Comparison of ENCODE assay signal across 18 cellular contexts in genomic region chr12:93448796-93449195, GRCh38. TPM values are rescaled to one million over a fixed set of nuclear protein-coding genes. Genes with fewer than 3 reads are reported as not detected.
DNase-seq lines count a peak whose midpoint lies in the region; ATAC-seq, FAIRE-seq and TF ChIP-seq lines count a peak whose summit lies in the region.
"Had no signal": no experiment of that assay in that cellular context is flagged by ENCODE, and none has a peak within 500 bp of the region (broad histone marks: within the 10 kb centered on the region; RNA-seq: fewer than 3 reads in every experiment).

No MANE protein-coding gene starts in this region.

- H3K4me3 ChIP-seq in K562, result no peak overlapping the region
- H3K4me3 ChIP-seq: coronary artery, spleen had no signal

- no peak for TF ChIP-seq EP300 in K562 (IDR thresholded peaks at IDR 0.05; ENCODE audit: low read length)

- DNase-seq in activated naive CD4-positive, alpha-beta T cell treated with anti-CD3 and anti-CD28 coated beads, Interleukin-2, amount 50 U/mL, for 16 hours, result no peak
- DNase-seq in K562 (ENCODE audit: extremely low read depth in 1 of 4, low spot score in 3 of 4), result no peak
- no peak for DNase-seq in GOT3 (lab: John Stamatoyannopoulos, UW)
- DNase-seq in NCI-H2227 treated with DMSO at 0.1 percent for 48 hours (lab: John Stamatoyannopoulos, UW), result no peak
- DNase-seq: amniotic stem cell, DMS 273 treated with DMSO at 0.1 percent for 48 hours, erythroblast, glutamatergic neuron, NCI-H1092, NCI-H526 treated with DMSO at 0.1 percent for 48 hours, posterior cingulate gyrus, spleen had no signal

- CTCF ChIA-PET in K562 (lab: Yijun Ruan, JAX; ENCODE audit: low intra/inter-chr PET ratio), result no interaction called here

- no peaks in the 10 kb centered on the region; the same call in 2 of the 3 replicates for H3K79me2 ChIP-seq in K562 (ENCODE audit: control insufficient read depth, insufficient read depth, low read length)

- peaks cover 25% of the 10 kb centered on the region for H3K4me1 Mint-ChIP-seq in activated naive CD4-positive, alpha-beta T cell treated with anti-CD3 and anti-CD28 coated beads, Interleukin-2, amount 50 U/mL, for 24 hours
- H3K4me1 Mint-ChIP-seq in stimulated activated memory B cell treated with anti-CD40 and anti-IgM and Interleukin-4, amounts not matched to agents 10 μg/mL and 1 μg/mL and 100 μg/mL, for 72 hours, result peaks cover 29% of the 10 kb centered on the region

- H3K4me1 ChIP-seq in K562 (replicated peaks in 1 of 2; ENCODE audit: control insufficient read depth in 2 of 2, insufficient read depth in 2 of 2, low read length in 2 of 2), result no peaks in the 10 kb centered on the region
- H3K4me1 ChIP-seq: spleen had no signal

- no peak for FAIRE-seq in K562 (lab: Jason Lieb, UNC)
- FAIRE-seq: keratinocyte had no signal

- no peak for TF ChIP-seq RAD21 in K562 (CRISPR knock-in tag; conservative IDR thresholded peaks at IDR 0.05 in 1 of 2, IDR thresholded peaks at IDR 0.05 in 1 of 2)

- H3K4me2 ChIP-seq in K562 (ENCODE audit: insufficient read depth, low read length), result no peak overlapping the region

- ATAC-seq in HG03432 (IDR thresholded peaks at IDR 0.05; ENCODE audit: unreplicated experiment) (peak; percentile 23), K562 (peak; percentile 24; the same call in 2 of the 3 replicates), HG02852 (IDR thresholded peaks at IDR 0.05; ENCODE audit: unreplicated experiment) (no peak)
- peak; percentile 44 for ATAC-seq in stimulated activated memory B cell treated with anti-CD40 and anti-IgM and Interleukin-4, amounts not matched to agents 10 μg/mL and 1 μg/mL and 100 μg/mL, for 72 hours

- H3K36me3 ChIP-seq in K562 (ENCODE audit: control insufficient read depth, insufficient read depth, low read length), result no peaks in the 10 kb centered on the region
- H3K36me3 ChIP-seq: spleen had no signal

- intact Hi-C loops in K562 (cut with micrococcal nuclease), result no loop called here

- H3K9ac ChIP-seq in K562 (ENCODE audit: insufficient read depth in 1 of 2, low read depth in 2 of 2, low read length in 2 of 2), result no peak overlapping the region; a peak in 1 of 4 replicates

- no peak overlapping the region for H2AFZ ChIP-seq in K562 (ENCODE audit: low read depth, low read length)

- TF ChIP-seq POLR2A in K562 (conservative IDR thresholded peaks at IDR 0.05), result no peak

- H3K27ac ChIP-seq in K562 (ENCODE audit: extremely low read depth, low read depth, low read length), result no peak overlapping the region
- H3K27ac ChIP-seq: coronary artery, spleen had no signal

- no TSS peak for BruUV-seq in K562 (replicated peaks; lab: Mats Ljungman, UMichigan)

- no peaks in the 10 kb centered on the region for H3K9me1 ChIP-seq in K562 (ENCODE audit: control insufficient read depth, insufficient read depth, low read length)

- H3K4me3 Mint-ChIP-seq in activated naive CD4-positive, alpha-beta T cell treated with anti-CD3 and anti-CD28 coated beads, Interleukin-2, amount 50 U/mL, for 24 hours, result no peak overlapping the region
- H3K4me3 Mint-ChIP-seq in stimulated activated memory B cell treated with anti-CD40 and anti-IgM and Interleukin-4, amounts not matched to agents 10 μg/mL and 1 μg/mL and 100 μg/mL, for 72 hours, result peak overlapping the region; percentile 3

- H3K36me3 Mint-ChIP-seq in activated naive CD4-positive, alpha-beta T cell treated with anti-CD3 and anti-CD28 coated beads, Interleukin-2, amount 50 U/mL, for 24 hours, result no peaks in the 10 kb centered on the region
- H3K36me3 Mint-ChIP-seq in stimulated activated memory B cell treated with anti-CD40 and anti-IgM and Interleukin-4, amounts not matched to agents 10 μg/mL and 1 μg/mL and 100 μg/mL, for 72 hours, result no peaks in the 10 kb centered on the region

- H3K27ac Mint-ChIP-seq in activated naive CD4-positive, alpha-beta T cell treated with anti-CD3 and anti-CD28 coated beads, Interleukin-2, amount 50 U/mL, for 24 hours, result peak overlapping the region; percentile 44
- H3K27ac Mint-ChIP-seq in stimulated activated memory B cell treated with anti-CD40 and anti-IgM and Interleukin-4, amounts not matched to agents 10 μg/mL and 1 μg/mL and 100 μg/mL, for 72 hours, result peak overlapping the region; percentile 67

- in situ Hi-C loops in K562 (cut with MboI), result no loop called here

- no peaks in the 10 kb centered on the region for H3K27me3 ChIP-seq in K562 (ENCODE audit: control insufficient read depth in 2 of 2, insufficient read depth in 2 of 2, low read length in 2 of 2)
- H3K27me3 ChIP-seq: spleen had no signal

- H3K9me3 Mint-ChIP-seq in activated naive CD4-positive, alpha-beta T cell treated with anti-CD3 and anti-CD28 coated beads, Interleukin-2, amount 50 U/mL, for 24 hours, result no peaks in the 10 kb centered on the region
- H3K9me3 Mint-ChIP-seq in stimulated activated memory B cell treated with anti-CD40 and anti-IgM and Interleukin-4, amounts not matched to agents 10 μg/mL and 1 μg/mL and 100 μg/mL, for 72 hours, result no peaks in the 10 kb centered on the region

- WGBS in K562 (ENCODE audit: insufficient coverage, low coverage, missing lambda C conversion rate), result 44% methylated on average over 5 of the region's 5 CpGs

- H3K27me3 Mint-ChIP-seq in activated naive CD4-positive, alpha-beta T cell treated with anti-CD3 and anti-CD28 coated beads, Interleukin-2, amount 50 U/mL, for 24 hours, result no peaks in the 10 kb centered on the region
- no peaks in the 10 kb centered on the region for H3K27me3 Mint-ChIP-seq in stimulated activated memory B cell treated with anti-CD40 and anti-IgM and Interleukin-4, amounts not matched to agents 10 μg/mL and 1 μg/mL and 100 μg/mL, for 72 hours

- no peaks in the 10 kb centered on the region for H3K9me3 ChIP-seq in K562 (replicated peaks; ENCODE audit: control insufficient read depth, insufficient read depth, low read depth, low read length)
- H3K9me3 ChIP-seq: spleen had no signal

- no peaks in the 10 kb centered on the region for H4K20me1 ChIP-seq in K562 (replicated peaks; ENCODE audit: control insufficient read depth, insufficient read depth, low read length)

- no peak for TF ChIP-seq CTCF in K562 (IDR thresholded peaks at IDR 0.05 in 2 of 3, conservative IDR thresholded peaks at IDR 0.05 in 1 of 3; ENCODE audit: insufficient read depth in 2 of 3, low read depth in 1 of 3, low read length in 3 of 3)

- POLR2A ChIA-PET in K562 (lab: Yijun Ruan, JAX), result interaction anchor here (0.6 kb wide), 1 partner anchor 61 kb away, joined by 3 read pairs; no protein-coding TSS in a partner anchor

TF ChIP-seq in K562, 482 proteins besides CTCF, POLR2A, EP300 and RAD21 (continues in another document):
- TF ChIP-seq CCNT2 (IDR thresholded peaks at IDR 0.05; ENCODE audit: borderline replicate concordance, extremely low read depth, insufficient read length, low read depth, low read length), result no peak
- no peak for TF ChIP-seq HEY1 (CRISPR knock-in tag; IDR thresholded peaks at IDR 0.05; ENCODE audit: borderline replicate concordance)
- no peak for TF ChIP-seq MCM3 (IDR thresholded peaks at IDR 0.05)
- TF ChIP-seq HNRNPLL (IDR thresholded peaks at IDR 0.05; ENCODE audit: low read depth, low read length, poor library complexity, severe bottlenecking), result no peak
- TF ChIP-seq NCOA6 (IDR thresholded peaks at IDR 0.05), result no peak
- TF ChIP-seq ZNF778 (CRISPR knock-in tag; IDR thresholded peaks at IDR 0.05), result no peak
- TF ChIP-seq KLF13 (tag; IDR thresholded peaks at IDR 0.05; ENCODE audit: borderline replicate concordance, low read depth), result no peak
- no peak for TF ChIP-seq YBX1 (IDR thresholded peaks at IDR 0.05)

RNA-seq across cellular contexts. Expression of gene UBE2N, which starts 7.0 kb away (rescaled TPM):
- total RNA-seq in K562 (2011; cell fraction: chromatin; rRNA removed; ENCODE audit: low replicate concordance), result 19.7 and 39.0 TPM in 2 replicates
- total RNA-seq in K562 (2011; cell fraction: nucleolus; rRNA removed), result 10.3 and 11.1 TPM in 2 replicates
- 22.5 and 40.5 TPM in 2 replicates for total RNA-seq in K562 (2011; cell fraction: nucleoplasm; rRNA removed)
- total RNA-seq in K562 (2014; rRNA removed) (189 and 218 TPM in 2 replicates), K562 (2014; rRNA removed; fragmentation: Illumina TruSeq; extraction: Trizol) (224 and 228 TPM in 2 replicates), K562 (2015; rRNA removed; fragmentation: Illumina TruSeq; extraction: Trizol) (230 and 260 TPM in 2 replicates), K562 (2021) (207 and 219 TPM in 2 replicates)
- polyA plus RNA-seq in K562 (2011; rRNA removed) (286 and 326 TPM in 2 replicates), K562 (2014; fragmentation: Illumina TruSeq; extraction: Trizol) (252 and 303 TPM in 2 replicates), K562 (2014; fragmentation: Nextera tagmentation; extraction: Ambion mirVana) (100 to 1,000 TPM; 727 to 826 TPM), K562 (2014; rRNA removed) (222 and 407 TPM in 2 replicates)
- 118 and 141 TPM in 2 replicates for polyA plus RNA-seq in K562 (2011; cell fraction: cytosol; rRNA removed)
- 72.6 and 99.0 TPM in 2 replicates for polyA plus RNA-seq in K562 (2011; cell fraction: nucleus; rRNA removed)
- 124 and 338 TPM in 2 replicates for polyA plus RNA-seq in K562 (2012)
- 197 and 210 TPM in 2 replicates for polyA minus RNA-seq in K562 (2011; rRNA and poly(A)+ RNA removed)
- 90.7 and 93.3 TPM in 2 replicates for polyA minus RNA-seq in K562 (2011; cell fraction: cytosol; rRNA and poly(A)+ RNA removed)
- polyA minus RNA-seq in K562 (2011; cell fraction: nucleus; rRNA and poly(A)+ RNA removed), result 8.3 and 15.4 TPM in 2 replicates

RNA-seq across cellular contexts. Expression of gene MRPL42, which starts 18.5 kb away (rescaled TPM):
- 54.6 and 119 TPM in 2 replicates for total RNA-seq in K562 (2011; cell fraction: chromatin; rRNA removed; ENCODE audit: low replicate concordance)
- 45.7 and 45.9 TPM in 2 replicates for total RNA-seq in K562 (2011; cell fraction: nucleolus; rRNA removed)
- total RNA-seq in K562 (2011; cell fraction: nucleoplasm; rRNA removed), result 59.8 and 74.6 TPM in 2 replicates
- total RNA-seq in K562 (2014; rRNA removed), result 104 TPM in 2 replicates
- total RNA-seq in K562 (2014; rRNA removed; fragmentation: Illumina TruSeq; extraction: Trizol), result 230 and 267 TPM in 2 replicates
- total RNA-seq in K562 (2015; rRNA removed; fragmentation: Illumina TruSeq; extraction: Trizol), result 137 and 158 TPM in 2 replicates
- 153 and 163 TPM in 2 replicates for total RNA-seq in K562 (2021)
- 221 and 303 TPM in 2 replicates for polyA plus RNA-seq in K562 (2011; rRNA removed)
- polyA plus RNA-seq in K562 (2011; cell fraction: cytosol; rRNA removed), result 49.8 and 118 TPM in 2 replicates
- 28.7 and 48.0 TPM in 2 replicates for polyA plus RNA-seq in K562 (2011; cell fraction: nucleus; rRNA removed)
- polyA plus RNA-seq in K562 (2012), result 87.5 and 143 TPM in 2 replicates
- 217 and 218 TPM in 2 replicates for polyA plus RNA-seq in K562 (2014; fragmentation: Illumina TruSeq; extraction: Trizol)
- 100 to 1,000 TPM; 696 to 806 TPM for polyA plus RNA-seq in K562 (2014; fragmentation: Nextera tagmentation; extraction: Ambion mirVana)
- 174 and 183 TPM in 2 replicates for polyA plus RNA-seq in K562 (2014; rRNA removed)
- 236 and 245 TPM in 2 replicates for polyA minus RNA-seq in K562 (2011; rRNA and poly(A)+ RNA removed)
- 38.3 and 40.2 TPM in 2 replicates for polyA minus RNA-seq in K562 (2011; cell fraction: cytosol; rRNA and poly(A)+ RNA removed)
- polyA minus RNA-seq in K562 (2011; cell fraction: nucleus; rRNA and poly(A)+ RNA removed), result 18.6 and 50.8 TPM in 2 replicates
